In genomic region chr7:101357433-101357832, GRCh38 we compare ENCODE assay signal across 33 cellular contexts. TPM values are rescaled to one million over a fixed set of nuclear protein-coding genes. Genes with fewer than 3 reads are reported as not detected.
"Had no signal": no experiment of that assay in that cellular context is flagged by ENCODE, and none has a peak within 500 bp of the region (broad histone marks: within the 10 kb centered on the region; RNA-seq: fewer than 3 reads in every experiment).

No MANE protein-coding gene starts in this region.

- H3K9ac ChIP-seq: KMS-11 had no signal

- H3K27ac ChIP-seq: KMS-11, PC-9, VCaP had no signal

- DNase-seq: activated B cell treated with CpG ODN at 0.5 μM for 24 hours; activated CD4-positive, alpha-beta memory T cell treated with anti-CD3 and anti-CD28 coated beads, Interleukin-2, amount 10 ng/mL, durations not matched to agents 7 days and 5 days; activated CD4-positive, alpha-beta T cell treated with anti-CD3 and anti-CD28 coated beads for 4 hours; activated CD4-positive, CD25-positive, alpha-beta regulatory T cell treated with anti-CD3 and anti-CD28 coated beads, Interleukin-2, amount 50 U/mL, for 72 hours; activated CD8-positive, alpha-beta memory T cell treated with anti-CD3 and anti-CD28 coated beads for 24 hours; activated CD8-positive, alpha-beta memory T cell treated with anti-CD3 and anti-CD28 coated beads, Interleukin-2, amount 10 ng/mL, durations not matched to agents 7 days and 5 days; activated CD8-positive, alpha-beta memory T cell treated with anti-CD3 and anti-CD28 coated beads, Interleukin-2, amount 50 U/mL, for 48 hours; activated effector memory CD4-positive, alpha-beta T cell treated with Interleukin-2 at 50 U/mL for 16 hours; activated naive CD4-positive, alpha-beta T cell treated with anti-CD3 and anti-CD28 coated beads, Interleukin-2, amount 10 ng/mL, durations not matched to agents 7 days and 5 days; activated naive CD8-positive, alpha-beta T cell treated with anti-CD3 and anti-CD28 coated beads, Interleukin-2, amount 50 U/mL, for 24 hours; activated T-cell treated with anti-CD3 and anti-CD28 coated beads, Interleukin-2, amount 50 U/mL, for 48 hours; anterior cingulate cortex; caudate nucleus; NCI-H1092 treated with DMSO at 0.1 percent for 48 hours; NCI-H1417; NCI-H146; NCI-H187; NCI-H2081; NCI-H2171 treated with DMSO at 0.1 percent for 48 hours; NCI-H2227 treated with DMSO at 0.1 percent for 48 hours; NCI-H446 treated with DMSO at 0.1 percent for 48 hours; NCI-H524; NK-92 treated with Interleukin-12 subunit alpha and Interleukin-12 subunit beta, amount 100 ng/mL, for 24 hours; PC-9; Right ventricle myocardium superior; SW 1271; T-helper 1 cell; T-helper 2 cell; T-helper 9 cell had no signal

- H3K4me3 ChIP-seq: PC-9 had no signal

- H3K4me2 ChIP-seq: KMS-11, PC-9 had no signal

- ATAC-seq: activated CD8-positive, alpha-beta memory T cell treated with anti-CD3 and anti-CD28 coated beads, Interleukin-2, amount 10 ng/mL, durations not matched to agents 7 days and 5 days; activated naive CD8-positive, alpha-beta T cell treated with anti-CD3 and anti-CD28 coated beads, Interleukin-2, amount 50 U/mL, for 24 hours had no signal

- FAIRE-seq: bronchial epithelial cell had no signal

- H2AFZ ChIP-seq: PC-9 had no signal

RNA-seq across cellular contexts. Expression of gene COL26A1, which starts 5.2 kb away (rescaled TPM):
- total RNA-seq: activated B cell treated with CpG ODN at 0.5 μM for 24 hours; activated CD4-positive, alpha-beta memory T cell treated with anti-CD3 and anti-CD28 coated beads, Interleukin-2, amount 10 ng/mL, durations not matched to agents 7 days and 5 days; activated CD8-positive, alpha-beta memory T cell treated with anti-CD3 and anti-CD28 coated beads, Interleukin-2, amount 10 ng/mL, durations not matched to agents 7 days and 5 days; bronchial epithelial cell; LHCN-M2; Right ventricle myocardium superior had no signal
